Comparison of ENCODE assay signal across 1 cellular context in the genomic region with DNA sequence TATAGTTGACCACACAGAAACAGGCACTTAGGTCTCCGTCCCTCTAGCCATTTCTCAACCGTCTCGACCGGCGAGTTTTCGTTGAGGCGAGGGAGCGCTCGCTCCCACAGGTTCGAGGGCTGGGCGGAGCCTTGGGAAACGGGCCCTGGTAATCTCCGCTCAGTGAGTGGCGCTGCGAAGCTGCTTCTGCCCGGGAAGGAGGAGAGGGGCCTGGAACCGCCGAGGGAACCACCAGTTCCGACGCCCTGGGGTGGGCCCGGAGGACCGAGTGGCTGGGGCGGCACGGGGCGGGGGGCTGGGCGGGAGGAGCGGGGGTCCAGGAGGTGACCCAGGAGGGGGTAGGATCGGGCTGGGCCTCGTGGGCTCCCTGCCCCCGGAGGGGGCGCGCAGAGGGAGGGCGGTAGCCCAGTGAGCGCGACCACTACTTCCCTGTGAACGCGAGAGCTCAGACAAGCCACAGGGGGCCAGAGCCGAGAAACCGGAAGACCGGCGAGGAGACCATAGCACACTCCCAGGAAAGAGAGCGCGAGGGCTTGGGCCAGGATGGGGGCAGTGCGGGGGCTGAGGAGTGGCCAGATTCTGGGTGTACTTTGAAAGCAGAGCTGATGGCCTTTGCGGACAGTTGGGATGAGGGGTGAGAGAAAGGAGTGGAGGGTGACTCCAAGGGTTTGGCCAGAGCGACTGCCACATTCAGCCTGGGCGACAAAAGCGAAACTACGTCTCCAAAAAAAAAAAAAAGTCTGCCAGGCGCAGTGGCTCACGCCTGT.
TF ChIP-seq lines count a peak whose summit lies in the region.

No MANE protein-coding gene starts in this region.

TF ChIP-seq in HepG2, 621 proteins besides CTCF, POLR2A, EP300 and RAD21 (continued from another document and continues in another):
- TF ChIP-seq, protein P1, sequence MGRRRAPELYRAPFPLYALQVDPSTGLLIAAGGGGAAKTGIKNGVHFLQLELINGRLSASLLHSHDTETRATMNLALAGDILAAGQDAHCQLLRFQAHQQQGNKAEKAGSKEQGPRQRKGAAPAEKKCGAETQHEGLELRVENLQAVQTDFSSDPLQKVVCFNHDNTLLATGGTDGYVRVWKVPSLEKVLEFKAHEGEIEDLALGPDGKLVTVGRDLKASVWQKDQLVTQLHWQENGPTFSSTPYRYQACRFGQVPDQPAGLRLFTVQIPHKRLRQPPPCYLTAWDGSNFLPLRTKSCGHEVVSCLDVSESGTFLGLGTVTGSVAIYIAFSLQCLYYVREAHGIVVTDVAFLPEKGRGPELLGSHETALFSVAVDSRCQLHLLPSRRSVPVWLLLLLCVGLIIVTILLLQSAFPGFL (CRISPR knock-in tag; IDR thresholded peaks at IDR 0.05): no peak
- TF ChIP-seq U2AF2 (IDR thresholded peaks at IDR 0.05; ENCODE audit: low read depth, low read length) (no peak), KLF15 (CRISPR knock-in tag; IDR thresholded peaks at IDR 0.05; ENCODE audit: borderline replicate concordance) (no peak), ZNF703 (CRISPR knock-in tag; IDR thresholded peaks at IDR 0.05; ENCODE audit: borderline replicate concordance) (peak; percentile 9; the same call in 1 of the 2 replicates), MEIS1 (CRISPR knock-in tag; IDR thresholded peaks at IDR 0.05; ENCODE audit: borderline replicate concordance) (peak; percentile 70; the same call in 1 of the 2 replicates), JDP2 (CRISPR knock-in tag; IDR thresholded peaks at IDR 0.05; ENCODE audit: borderline replicate concordance) (no peak), RAD51 (IDR thresholded peaks at IDR 0.05; ENCODE audit: borderline replicate concordance) (no peak), PHF21A (CRISPR knock-in tag; IDR thresholded peaks at IDR 0.05) (peak; percentile 43; the same call in 1 of the 2 replicates), ZNF792 (CRISPR knock-in tag; IDR thresholded peaks at IDR 0.05) (0 out of 2 replicates have a peak, but pooled peaks have one; percentile 14), FOXP1 (IDR thresholded peaks at IDR 0.05) (no peak), FOXP1 (CRISPR knock-in tag; IDR thresholded peaks at IDR 0.05) (no peak), NFRKB (IDR thresholded peaks at IDR 0.05) (no peak), ZNF30 (CRISPR knock-in tag; IDR thresholded peaks at IDR 0.05) (0 out of 2 replicates have a peak, but pooled peaks have one; percentile 27), ZNF329 (CRISPR knock-in tag; IDR thresholded peaks at IDR 0.05; ENCODE audit: low read depth) (peak; percentile 31; the same call in 1 of the 2 replicates), CREM (IDR thresholded peaks at IDR 0.05) (no peak), CREM (CRISPR knock-in tag; IDR thresholded peaks at IDR 0.05) (no peak)
- TF ChIP-seq, protein P2, sequence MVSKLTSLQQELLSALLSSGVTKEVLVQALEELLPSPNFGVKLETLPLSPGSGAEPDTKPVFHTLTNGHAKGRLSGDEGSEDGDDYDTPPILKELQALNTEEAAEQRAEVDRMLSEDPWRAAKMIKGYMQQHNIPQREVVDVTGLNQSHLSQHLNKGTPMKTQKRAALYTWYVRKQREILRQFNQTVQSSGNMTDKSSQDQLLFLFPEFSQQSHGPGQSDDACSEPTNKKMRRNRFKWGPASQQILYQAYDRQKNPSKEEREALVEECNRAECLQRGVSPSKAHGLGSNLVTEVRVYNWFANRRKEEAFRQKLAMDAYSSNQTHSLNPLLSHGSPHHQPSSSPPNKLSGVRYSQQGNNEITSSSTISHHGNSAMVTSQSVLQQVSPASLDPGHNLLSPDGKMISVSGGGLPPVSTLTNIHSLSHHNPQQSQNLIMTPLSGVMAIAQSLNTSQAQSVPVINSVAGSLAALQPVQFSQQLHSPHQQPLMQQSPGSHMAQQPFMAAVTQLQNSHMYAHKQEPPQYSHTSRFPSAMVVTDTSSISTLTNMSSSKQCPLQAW (CRISPR knock-in tag; IDR thresholded peaks at IDR 0.05): no peak
- TF ChIP-seq, protein P3, sequence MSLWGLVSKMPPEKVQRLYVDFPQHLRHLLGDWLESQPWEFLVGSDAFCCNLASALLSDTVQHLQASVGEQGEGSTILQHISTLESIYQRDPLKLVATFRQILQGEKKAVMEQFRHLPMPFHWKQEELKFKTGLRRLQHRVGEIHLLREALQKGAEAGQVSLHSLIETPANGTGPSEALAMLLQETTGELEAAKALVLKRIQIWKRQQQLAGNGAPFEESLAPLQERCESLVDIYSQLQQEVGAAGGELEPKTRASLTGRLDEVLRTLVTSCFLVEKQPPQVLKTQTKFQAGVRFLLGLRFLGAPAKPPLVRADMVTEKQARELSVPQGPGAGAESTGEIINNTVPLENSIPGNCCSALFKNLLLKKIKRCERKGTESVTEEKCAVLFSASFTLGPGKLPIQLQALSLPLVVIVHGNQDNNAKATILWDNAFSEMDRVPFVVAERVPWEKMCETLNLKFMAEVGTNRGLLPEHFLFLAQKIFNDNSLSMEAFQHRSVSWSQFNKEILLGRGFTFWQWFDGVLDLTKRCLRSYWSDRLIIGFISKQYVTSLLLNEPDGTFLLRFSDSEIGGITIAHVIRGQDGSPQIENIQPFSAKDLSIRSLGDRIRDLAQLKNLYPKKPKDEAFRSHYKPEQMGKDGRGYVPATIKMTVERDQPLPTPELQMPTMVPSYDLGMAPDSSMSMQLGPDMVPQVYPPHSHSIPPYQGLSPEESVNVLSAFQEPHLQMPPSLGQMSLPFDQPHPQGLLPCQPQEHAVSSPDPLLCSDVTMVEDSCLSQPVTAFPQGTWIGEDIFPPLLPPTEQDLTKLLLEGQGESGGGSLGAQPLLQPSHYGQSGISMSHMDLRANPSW (CRISPR knock-in tag; IDR thresholded peaks at IDR 0.05; ENCODE audit: borderline replicate concordance): peak; percentile 2; the same call in 1 of the 2 replicates
- TF ChIP-seq, protein P4, sequence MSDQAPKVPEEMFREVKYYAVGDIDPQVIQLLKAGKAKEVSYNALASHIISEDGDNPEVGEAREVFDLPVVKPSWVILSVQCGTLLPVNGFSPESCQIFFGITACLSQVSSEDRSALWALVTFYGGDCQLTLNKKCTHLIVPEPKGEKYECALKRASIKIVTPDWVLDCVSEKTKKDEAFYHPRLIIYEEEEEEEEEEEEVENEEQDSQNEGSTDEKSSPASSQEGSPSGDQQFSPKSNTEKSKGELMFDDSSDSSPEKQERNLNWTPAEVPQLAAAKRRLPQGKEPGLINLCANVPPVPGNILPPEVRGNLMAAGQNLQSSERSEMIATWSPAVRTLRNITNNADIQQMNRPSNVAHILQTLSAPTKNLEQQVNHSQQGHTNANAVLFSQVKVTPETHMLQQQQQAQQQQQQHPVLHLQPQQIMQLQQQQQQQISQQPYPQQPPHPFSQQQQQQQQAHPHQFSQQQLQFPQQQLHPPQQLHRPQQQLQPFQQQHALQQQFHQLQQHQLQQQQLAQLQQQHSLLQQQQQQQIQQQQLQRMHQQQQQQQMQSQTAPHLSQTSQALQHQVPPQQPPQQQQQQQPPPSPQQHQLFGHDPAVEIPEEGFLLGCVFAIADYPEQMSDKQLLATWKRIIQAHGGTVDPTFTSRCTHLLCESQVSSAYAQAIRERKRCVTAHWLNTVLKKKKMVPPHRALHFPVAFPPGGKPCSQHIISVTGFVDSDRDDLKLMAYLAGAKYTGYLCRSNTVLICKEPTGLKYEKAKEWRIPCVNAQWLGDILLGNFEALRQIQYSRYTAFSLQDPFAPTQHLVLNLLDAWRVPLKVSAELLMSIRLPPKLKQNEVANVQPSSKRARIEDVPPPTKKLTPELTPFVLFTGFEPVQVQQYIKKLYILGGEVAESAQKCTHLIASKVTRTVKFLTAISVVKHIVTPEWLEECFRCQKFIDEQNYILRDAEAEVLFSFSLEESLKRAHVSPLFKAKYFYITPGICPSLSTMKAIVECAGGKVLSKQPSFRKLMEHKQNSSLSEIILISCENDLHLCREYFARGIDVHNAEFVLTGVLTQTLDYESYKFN (CRISPR knock-in tag; conservative IDR thresholded peaks at IDR 0.05): peak; percentile 10; the same call in 1 of the 2 replicates
- TF ChIP-seq, protein P5, sequence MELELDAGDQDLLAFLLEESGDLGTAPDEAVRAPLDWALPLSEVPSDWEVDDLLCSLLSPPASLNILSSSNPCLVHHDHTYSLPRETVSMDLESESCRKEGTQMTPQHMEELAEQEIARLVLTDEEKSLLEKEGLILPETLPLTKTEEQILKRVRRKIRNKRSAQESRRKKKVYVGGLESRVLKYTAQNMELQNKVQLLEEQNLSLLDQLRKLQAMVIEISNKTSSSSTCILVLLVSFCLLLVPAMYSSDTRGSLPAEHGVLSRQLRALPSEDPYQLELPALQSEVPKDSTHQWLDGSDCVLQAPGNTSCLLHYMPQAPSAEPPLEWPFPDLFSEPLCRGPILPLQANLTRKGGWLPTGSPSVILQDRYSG (CRISPR knock-in tag; IDR thresholded peaks at IDR 0.05): no peak
- TF ChIP-seq, protein P6, sequence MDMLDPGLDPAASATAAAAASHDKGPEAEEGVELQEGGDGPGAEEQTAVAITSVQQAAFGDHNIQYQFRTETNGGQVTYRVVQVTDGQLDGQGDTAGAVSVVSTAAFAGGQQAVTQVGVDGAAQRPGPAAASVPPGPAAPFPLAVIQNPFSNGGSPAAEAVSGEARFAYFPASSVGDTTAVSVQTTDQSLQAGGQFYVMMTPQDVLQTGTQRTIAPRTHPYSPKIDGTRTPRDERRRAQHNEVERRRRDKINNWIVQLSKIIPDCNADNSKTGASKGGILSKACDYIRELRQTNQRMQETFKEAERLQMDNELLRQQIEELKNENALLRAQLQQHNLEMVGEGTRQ (IDR thresholded peaks at IDR 0.05; ENCODE audit: low read depth, low read length): no peak
- TF ChIP-seq, protein P6 (CRISPR knock-in tag; IDR thresholded peaks at IDR 0.05; ENCODE audit: borderline replicate concordance): no peak
- TF ChIP-seq, protein P7, sequence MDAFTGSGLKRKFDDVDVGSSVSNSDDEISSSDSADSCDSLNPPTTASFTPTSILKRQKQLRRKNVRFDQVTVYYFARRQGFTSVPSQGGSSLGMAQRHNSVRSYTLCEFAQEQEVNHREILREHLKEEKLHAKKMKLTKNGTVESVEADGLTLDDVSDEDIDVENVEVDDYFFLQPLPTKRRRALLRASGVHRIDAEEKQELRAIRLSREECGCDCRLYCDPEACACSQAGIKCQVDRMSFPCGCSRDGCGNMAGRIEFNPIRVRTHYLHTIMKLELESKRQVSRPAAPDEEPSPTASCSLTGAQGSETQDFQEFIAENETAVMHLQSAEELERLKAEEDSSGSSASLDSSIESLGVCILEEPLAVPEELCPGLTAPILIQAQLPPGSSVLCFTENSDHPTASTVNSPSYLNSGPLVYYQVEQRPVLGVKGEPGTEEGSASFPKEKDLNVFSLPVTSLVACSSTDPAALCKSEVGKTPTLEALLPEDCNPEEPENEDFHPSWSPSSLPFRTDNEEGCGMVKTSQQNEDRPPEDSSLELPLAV (CRISPR knock-in tag; conservative IDR thresholded peaks at IDR 0.05; ENCODE audit: low read depth): no peak
- TF ChIP-seq, protein P8, sequence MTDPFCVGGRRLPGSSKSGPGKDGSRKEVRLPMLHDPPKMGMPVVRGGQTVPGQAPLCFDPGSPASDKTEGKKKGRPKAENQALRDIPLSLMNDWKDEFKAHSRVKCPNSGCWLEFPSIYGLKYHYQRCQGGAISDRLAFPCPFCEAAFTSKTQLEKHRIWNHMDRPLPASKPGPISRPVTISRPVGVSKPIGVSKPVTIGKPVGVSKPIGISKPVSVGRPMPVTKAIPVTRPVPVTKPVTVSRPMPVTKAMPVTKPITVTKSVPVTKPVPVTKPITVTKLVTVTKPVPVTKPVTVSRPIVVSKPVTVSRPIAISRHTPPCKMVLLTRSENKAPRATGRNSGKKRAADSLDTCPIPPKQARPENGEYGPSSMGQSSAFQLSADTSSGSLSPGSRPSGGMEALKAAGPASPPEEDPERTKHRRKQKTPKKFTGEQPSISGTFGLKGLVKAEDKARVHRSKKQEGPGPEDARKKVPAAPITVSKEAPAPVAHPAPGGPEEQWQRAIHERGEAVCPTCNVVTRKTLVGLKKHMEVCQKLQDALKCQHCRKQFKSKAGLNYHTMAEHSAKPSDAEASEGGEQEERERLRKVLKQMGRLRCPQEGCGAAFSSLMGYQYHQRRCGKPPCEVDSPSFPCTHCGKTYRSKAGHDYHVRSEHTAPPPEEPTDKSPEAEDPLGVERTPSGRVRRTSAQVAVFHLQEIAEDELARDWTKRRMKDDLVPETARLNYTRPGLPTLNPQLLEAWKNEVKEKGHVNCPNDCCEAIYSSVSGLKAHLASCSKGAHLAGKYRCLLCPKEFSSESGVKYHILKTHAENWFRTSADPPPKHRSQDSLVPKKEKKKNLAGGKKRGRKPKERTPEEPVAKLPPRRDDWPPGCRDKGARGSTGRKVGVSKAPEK (CRISPR knock-in tag; IDR thresholded peaks at IDR 0.05; ENCODE audit: borderline replicate concordance): peak; percentile 89; the same call in 1 of the 2 replicates
- TF ChIP-seq, protein P9, sequence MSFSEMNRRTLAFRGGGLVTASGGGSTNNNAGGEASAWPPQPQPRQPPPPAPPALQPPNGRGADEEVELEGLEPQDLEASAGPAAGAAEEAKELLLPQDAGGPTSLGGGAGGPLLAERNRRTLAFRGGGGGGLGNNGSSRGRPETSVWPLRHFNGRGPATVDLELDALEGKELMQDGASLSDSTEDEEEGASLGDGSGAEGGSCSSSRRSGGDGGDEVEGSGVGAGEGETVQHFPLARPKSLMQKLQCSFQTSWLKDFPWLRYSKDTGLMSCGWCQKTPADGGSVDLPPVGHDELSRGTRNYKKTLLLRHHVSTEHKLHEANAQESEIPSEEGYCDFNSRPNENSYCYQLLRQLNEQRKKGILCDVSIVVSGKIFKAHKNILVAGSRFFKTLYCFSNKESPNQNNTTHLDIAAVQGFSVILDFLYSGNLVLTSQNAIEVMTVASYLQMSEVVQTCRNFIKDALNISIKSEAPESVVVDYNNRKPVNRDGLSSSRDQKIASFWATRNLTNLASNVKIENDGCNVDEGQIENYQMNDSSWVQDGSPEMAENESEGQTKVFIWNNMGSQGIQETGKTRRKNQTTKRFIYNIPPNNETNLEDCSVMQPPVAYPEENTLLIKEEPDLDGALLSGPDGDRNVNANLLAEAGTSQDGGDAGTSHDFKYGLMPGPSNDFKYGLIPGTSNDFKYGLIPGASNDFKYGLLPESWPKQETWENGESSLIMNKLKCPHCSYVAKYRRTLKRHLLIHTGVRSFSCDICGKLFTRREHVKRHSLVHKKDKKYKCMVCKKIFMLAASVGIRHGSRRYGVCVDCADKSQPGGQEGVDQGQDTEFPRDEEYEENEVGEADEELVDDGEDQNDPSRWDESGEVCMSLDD (CRISPR knock-in tag; IDR thresholded peaks at IDR 0.05; ENCODE audit: borderline replicate concordance): no peak
- TF ChIP-seq, protein P10, sequence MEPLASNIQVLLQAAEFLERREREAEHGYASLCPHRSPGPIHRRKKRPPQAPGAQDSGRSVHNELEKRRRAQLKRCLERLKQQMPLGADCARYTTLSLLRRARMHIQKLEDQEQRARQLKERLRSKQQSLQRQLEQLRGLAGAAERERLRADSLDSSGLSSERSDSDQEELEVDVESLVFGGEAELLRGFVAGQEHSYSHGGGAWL (CRISPR knock-in tag; IDR thresholded peaks at IDR 0.05): no peak
- TF ChIP-seq, protein P11, sequence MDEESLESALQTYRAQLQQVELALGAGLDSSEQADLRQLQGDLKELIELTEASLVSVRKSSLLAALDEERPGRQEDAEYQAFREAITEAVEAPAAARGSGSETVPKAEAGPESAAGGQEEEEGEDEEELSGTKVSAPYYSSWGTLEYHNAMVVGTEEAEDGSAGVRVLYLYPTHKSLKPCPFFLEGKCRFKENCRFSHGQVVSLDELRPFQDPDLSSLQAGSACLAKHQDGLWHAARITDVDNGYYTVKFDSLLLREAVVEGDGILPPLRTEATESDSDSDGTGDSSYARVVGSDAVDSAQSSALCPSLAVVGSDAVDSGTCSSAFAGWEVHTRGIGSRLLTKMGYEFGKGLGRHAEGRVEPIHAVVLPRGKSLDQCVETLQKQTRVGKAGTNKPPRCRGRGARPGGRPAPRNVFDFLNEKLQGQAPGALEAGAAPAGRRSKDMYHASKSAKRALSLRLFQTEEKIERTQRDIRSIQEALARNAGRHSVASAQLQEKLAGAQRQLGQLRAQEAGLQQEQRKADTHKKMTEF (CRISPR knock-in tag; IDR thresholded peaks at IDR 0.05): 0 out of 2 replicates have a peak, but pooled peaks have one; percentile 30
